In genomic region chr9:27701029-27701428, GRCh38 we compare ENCODE assay signal across 20 cellular contexts.
DNase-seq lines count a peak whose midpoint lies in the region; ATAC-seq, FAIRE-seq and TF ChIP-seq lines count a peak whose summit lies in the region.
"Had no signal": no experiment of that assay in that cellular context is flagged by ENCODE, and none has a peak within 500 bp of the region (broad histone marks: within the 10 kb centered on the region; RNA-seq: fewer than 3 reads in every experiment).

No MANE protein-coding gene starts in this region.

- intact Hi-C loops in Right ventricle myocardium inferior (cut with DNase I) = no loop called here
- intact Hi-C loops in left ventricle myocardium inferior (cut with micrococcal nuclease) = no loop called here
- intact Hi-C loops in dendritic cell treated with granulocyte-macrophage colony-stimulating factor and Interleukin-4, amounts not matched to agents 40 ng/mL and 50 ng/mL, for 4 days (cut with micrococcal nuclease) = loop anchor here (5.0 to 10.0 kb wide), 2 partner anchors 56 to 129 kb away; partner anchors contain the start of gene C9orf72

- H3K27me3 Mint-ChIP-seq in dendritic cell treated with granulocyte-macrophage colony-stimulating factor and Interleukin-4, amounts not matched to agents 40 ng/mL and 50 ng/mL, for 4 days = no peaks in the 10 kb centered on the region
- H3K27me3 Mint-ChIP-seq: activated B cell treated with CpG ODN at 0.5 μM for 24 hours had no signal

- peak overlapping the region; percentile 1 for H3K4me3 Mint-ChIP-seq in dendritic cell treated with granulocyte-macrophage colony-stimulating factor and Interleukin-4, amounts not matched to agents 40 ng/mL and 50 ng/mL, for 4 days
- H3K4me3 Mint-ChIP-seq: activated B cell treated with CpG ODN at 0.5 μM for 24 hours; activated CD8-positive, alpha-beta T cell treated with anti-CD3 and anti-CD28 coated beads for 36 hours had no signal

- ATAC-seq in Right ventricle myocardium inferior = peak; percentile 63
- ATAC-seq in GM21515 (IDR thresholded peaks at IDR 0.05; ENCODE audit: unreplicated experiment) = no peak
- ATAC-seq: A549; activated CD8-positive, alpha-beta T cell treated with anti-CD3 and anti-CD28 coated beads for 36 hours had no signal

- no peak overlapping the region for H3K27ac ChIP-seq in left ventricle myocardium inferior (replicated peaks)
- peak overlapping the region; percentile 41 for H3K27ac ChIP-seq in muscle layer of duodenum (ENCODE audit: low read length)
- H3K27ac ChIP-seq: A549, SJSA1 had no signal

- H3K27me3 ChIP-seq in left ventricle myocardium inferior (ENCODE audit: low read depth) (no peaks in the 10 kb centered on the region), muscle layer of duodenum (ENCODE audit: low read depth, low read length) (no peaks in the 10 kb centered on the region)
- H3K27me3 ChIP-seq: BE2C, SJSA1, transverse colon had no signal

- peak overlapping the region; percentile 82 for H3K27ac Mint-ChIP-seq in dendritic cell treated with granulocyte-macrophage colony-stimulating factor and Interleukin-4, amounts not matched to agents 40 ng/mL and 50 ng/mL, for 4 days
- H3K27ac Mint-ChIP-seq: activated B cell treated with CpG ODN at 0.5 μM for 24 hours; activated CD8-positive, alpha-beta T cell treated with anti-CD3 and anti-CD28 coated beads for 36 hours had no signal

- H3K4me1 ChIP-seq in left ventricle myocardium inferior (peaks cover 16% of the 10 kb centered on the region), muscle layer of duodenum (ENCODE audit: control insufficient read depth in 1 of 2, insufficient read depth in 2 of 2, low read length in 2 of 2) (no peaks in the 10 kb centered on the region)
- H3K4me1 ChIP-seq: A549, BE2C, SJSA1 had no signal

- H3K36me3 ChIP-seq in left ventricle myocardium inferior = no peaks in the 10 kb centered on the region
- no peaks in the 10 kb centered on the region for H3K36me3 ChIP-seq in muscle layer of duodenum (ENCODE audit: control insufficient read depth in 1 of 2, insufficient read depth in 2 of 2, low read length in 2 of 2)
- H3K36me3 ChIP-seq: BE2C, SJSA1, transverse colon had no signal

- no peak overlapping the region for H3K4me3 ChIP-seq in left ventricle myocardium inferior
- no peak overlapping the region for H3K4me3 ChIP-seq in muscle layer of duodenum (ENCODE audit: low read depth in 1 of 2, low read length in 2 of 2)
- H3K4me3 ChIP-seq: A549, coronary artery, SJSA1, transverse colon had no signal

- no peaks in the 10 kb centered on the region for H3K36me3 Mint-ChIP-seq in dendritic cell treated with granulocyte-macrophage colony-stimulating factor and Interleukin-4, amounts not matched to agents 40 ng/mL and 50 ng/mL, for 4 days (ENCODE audit: low read depth)

- DNase-seq in Right ventricle myocardium inferior (ENCODE audit: missing footprints) (no peak), left ventricle myocardium inferior (no peak), urothelium cell line (ENCODE audit: low spot score) (no peak), LoVo (ENCODE audit: low spot score) (no peak)
- no peak for DNase-seq in activated CD4-positive, CD25-positive, alpha-beta regulatory T cell treated with anti-CD3 and anti-CD28 coated beads, Interleukin-2, amount 50 U/mL, for 72 hours
- DNase-seq: activated B cell treated with CpG ODN at 0.5 μM for 24 hours; activated CD8-positive, alpha-beta T cell treated with anti-CD3 and anti-CD28 coated beads for 36 hours; activated gamma-delta T cell treated with Interleukin-2 at 50 U/mL for 16 hours; activated T-cell treated with anti-CD3 and anti-CD28 coated beads for 4 hours; BE2C; nucleus accumbens had no signal

- peaks cover 30% of the 10 kb centered on the region for H3K4me1 Mint-ChIP-seq in dendritic cell treated with granulocyte-macrophage colony-stimulating factor and Interleukin-4, amounts not matched to agents 40 ng/mL and 50 ng/mL, for 4 days (ENCODE audit: low read depth)
- H3K4me1 Mint-ChIP-seq: activated B cell treated with CpG ODN at 0.5 μM for 24 hours had no signal

- no peaks in the 10 kb centered on the region for H3K9me3 ChIP-seq in left ventricle myocardium inferior (replicated peaks)
- H3K9me3 ChIP-seq in muscle layer of duodenum (ENCODE audit: control insufficient read depth in 1 of 2, low read length in 2 of 2) = no peaks in the 10 kb centered on the region
- H3K9me3 ChIP-seq: A549, BE2C, SJSA1, transverse colon had no signal

- peak; percentile 5 for FAIRE-seq in urothelium cell line (lab: Jason Lieb, UNC)
- FAIRE-seq: A549, endometrium, GM12892 had no signal

- no peak for TF ChIP-seq CTCF in left ventricle myocardium inferior (IDR thresholded peaks at IDR 0.05; ENCODE audit: borderline replicate concordance)

- H3K9me3 Mint-ChIP-seq in dendritic cell treated with granulocyte-macrophage colony-stimulating factor and Interleukin-4, amounts not matched to agents 40 ng/mL and 50 ng/mL, for 4 days = no peaks in the 10 kb centered on the region
- H3K9me3 Mint-ChIP-seq: activated B cell treated with CpG ODN at 0.5 μM for 24 hours; activated CD8-positive, alpha-beta T cell treated with anti-CD3 and anti-CD28 coated beads for 36 hours had no signal
